Comparison of ENCODE assay signal across 23 cellular contexts in genomic region chr3:88677311-88677710, GRCh38.
"Had no signal": no experiment of that assay in that cellular context is flagged by ENCODE, and none has a peak within 500 bp of the region (broad histone marks: within the 10 kb centered on the region; RNA-seq: fewer than 3 reads in every experiment).

No MANE protein-coding gene starts in this region.

- H3K36me3 ChIP-seq: colonic mucosa, esophagus muscularis mucosa, esophagus squamous epithelium, gastroesophageal sphincter, heart left ventricle, heart right ventricle had no signal

- H3K27me3 ChIP-seq: colonic mucosa, dorsolateral prefrontal cortex, esophagus muscularis mucosa, esophagus squamous epithelium, foreskin keratinocyte, gastroesophageal sphincter, heart left ventricle, heart right ventricle had no signal

- DNase-seq: colonic mucosa; cortex of kidney; dermis blood vessel endothelial cell; dorsolateral prefrontal cortex; effector CD4-positive, alpha-beta T cell; effector CD8-positive, alpha-beta T cell; effector memory CD4-positive, alpha-beta T cell; effector memory CD8-positive, alpha-beta T cell; endodermal cell; erythroblast; esophagus squamous epithelium; foreskin fibroblast; foreskin keratinocyte; foreskin melanocyte; glutamatergic neuron; head of caudate nucleus; heart left ventricle; heart right ventricle had no signal

- H3K27ac ChIP-seq: colonic mucosa, coronary artery, dorsolateral prefrontal cortex, epithelial cell of prostate, esophagus muscularis mucosa, esophagus squamous epithelium, foreskin keratinocyte, gastroesophageal sphincter, heart left ventricle, heart right ventricle had no signal

- ATAC-seq: effector memory CD8-positive, alpha-beta T cell; esophagus mucosa; foreskin keratinocyte; gastroesophageal sphincter; heart left ventricle; heart right ventricle had no signal

- H3K4me3 ChIP-seq: colonic mucosa, coronary artery, dorsolateral prefrontal cortex, esophagus muscularis mucosa, esophagus squamous epithelium, gastroesophageal sphincter, heart left ventricle, heart right ventricle had no signal

- H3K9me3 ChIP-seq: colonic mucosa, esophagus muscularis mucosa, esophagus squamous epithelium, gastroesophageal sphincter, heart left ventricle had no signal

- H3K4me1 ChIP-seq: colonic mucosa, esophagus muscularis mucosa, esophagus squamous epithelium, foreskin keratinocyte, gastroesophageal sphincter, heart left ventricle, heart right ventricle had no signal
